Comparison of ENCODE assay signal across 9 cellular contexts in the genomic region with DNA sequence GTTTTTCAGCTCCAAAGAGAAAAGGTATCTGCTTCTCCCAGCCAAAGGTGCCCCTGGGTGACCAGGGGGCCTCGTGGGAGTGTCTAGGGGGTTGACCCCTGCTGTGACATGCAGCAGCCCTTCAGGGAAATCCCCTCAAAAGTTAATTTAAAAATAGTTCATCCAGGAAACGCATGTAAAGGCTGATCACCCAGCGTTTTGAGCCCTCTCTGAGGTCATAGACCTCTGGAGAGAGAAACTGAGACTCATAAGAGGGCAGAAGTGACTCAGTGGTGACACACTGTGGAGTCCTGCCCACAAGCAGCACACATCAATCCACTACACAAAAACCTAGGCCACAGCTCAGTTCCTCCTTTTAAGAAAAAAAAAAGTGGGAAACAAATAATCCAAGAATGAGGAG.
DNase-seq lines count a peak whose midpoint lies in the region; ATAC-seq and TF ChIP-seq lines count a peak whose summit lies in the region.
"Had no signal": no experiment of that assay in that cellular context is flagged by ENCODE, and none has a peak within 500 bp of the region (broad histone marks: within the 10 kb centered on the region; RNA-seq: fewer than 3 reads in every experiment).

No MANE protein-coding gene starts in this region.

- H3K36me3 ChIP-seq in HAP-1 (replicated peaks): no peaks in the 10 kb centered on the region
- H3K36me3 ChIP-seq: upper lobe of right lung had no signal

- peak; percentile 11; the same call in 1 of the 3 replicates for TF ChIP-seq CTCF in GM12872 (IDR thresholded peaks at IDR 0.05; ENCODE audit: insufficient read depth, low read depth, low read length)

- no peak overlapping the region for H3K4me3 Mint-ChIP-seq in activated T-cell treated with anti-CD3 and anti-CD28 coated beads, Interleukin-2, amount 50 U/mL, for 24 hours

- peak overlapping the region; percentile 85 for H3K27ac Mint-ChIP-seq in activated T-cell treated with anti-CD3 and anti-CD28 coated beads, Interleukin-2, amount 50 U/mL, for 24 hours

- no peak overlapping the region for H3K4me3 ChIP-seq in HAP-1
- H3K4me3 ChIP-seq: upper lobe of right lung had no signal

- peaks cover 23% of the 10 kb centered on the region for H3K9me3 Mint-ChIP-seq in activated T-cell treated with anti-CD3 and anti-CD28 coated beads, Interleukin-2, amount 50 U/mL, for 24 hours

- no peak for ATAC-seq in HG03139 (IDR thresholded peaks at IDR 0.05; ENCODE audit: unreplicated experiment)
- ATAC-seq: upper lobe of right lung had no signal

- in situ Hi-C loops in KBM-7 (cut with MboI; ENCODE audit: low pct_unique_long_range_greater_than_20kb, low sequenced_read_pairs) (no loop called here), HAP-1 (cut with MboI; ENCODE audit: low sequenced_read_pairs) (no loop called here)

- H3K27me3 Mint-ChIP-seq in activated T-cell treated with anti-CD3 and anti-CD28 coated beads, Interleukin-2, amount 50 U/mL, for 24 hours: peaks cover 7% of the 10 kb centered on the region

- DNase-seq in KBM-7 (peak; percentile 43), AG08395 (ENCODE audit: low spot score) (no peak), NOMO-1 treated with dmso at 0.1 percent for 144 hours (lab: John Stamatoyannopoulos, UW; ENCODE audit: unreplicated experiment) (no peak), HAP-1 (ENCODE audit: low spot score in 2 of 2) (no peak)
- DNase-seq in activated T-cell treated with anti-CD3 and anti-CD28 coated beads, Interleukin-2, amount 50 U/mL, for 24 hours: peak; percentile 59
- peak in 3 of 4 experiments; percentile 24 to 50 (median 35) for DNase-seq in stimulated activated CD4-positive, alpha-beta T cell treated with anti-CD3 and anti-CD28 coated beads, Interleukin-1b, Interleukin-23, amount 100 ng/mL, for 24 hours (ENCODE audit: low read depth in 4 of 4, low spot score in 1 of 4)
- DNase-seq: upper lobe of right lung had no signal

- H3K36me3 Mint-ChIP-seq in activated T-cell treated with anti-CD3 and anti-CD28 coated beads, Interleukin-2, amount 50 U/mL, for 24 hours (ENCODE audit: low read depth): peaks cover 3% of the 10 kb centered on the region

- no peaks in the 10 kb centered on the region for H3K27me3 ChIP-seq in HAP-1 (ENCODE audit: low read depth)
- H3K27me3 ChIP-seq: upper lobe of right lung had no signal

- H3K4me1 Mint-ChIP-seq in activated T-cell treated with anti-CD3 and anti-CD28 coated beads, Interleukin-2, amount 50 U/mL, for 24 hours (ENCODE audit: low read depth): peaks cover 27% of the 10 kb centered on the region

- peaks cover 12% of the 10 kb centered on the region for H3K4me1 ChIP-seq in HAP-1
- H3K4me1 ChIP-seq: upper lobe of right lung had no signal

- H3K9me3 ChIP-seq in HAP-1: no peaks in the 10 kb centered on the region
- H3K9me3 ChIP-seq: upper lobe of right lung had no signal

Comparison
In these comparisons a context has a peak if more than half of its experiments do, and no peak if none do; other contexts are left out.
1. DNase-seq: peak in KBM-7 (single experiment), activated T-cell treated with anti-CD3 and anti-CD28 coated beads, Interleukin-2, amount 50 U/mL, for 24 hours (single experiment) and stimulated activated CD4-positive, alpha-beta T cell treated with anti-CD3 and anti-CD28 coated beads, Interleukin-1b, Interleukin-23, amount 100 ng/mL, for 24 hours (3 of 4); none in AG08395 (single experiment), NOMO-1 treated with dmso at 0.1 percent for 144 hours (single experiment) and HAP-1 (0 of 2).